In the genomic region with DNA sequence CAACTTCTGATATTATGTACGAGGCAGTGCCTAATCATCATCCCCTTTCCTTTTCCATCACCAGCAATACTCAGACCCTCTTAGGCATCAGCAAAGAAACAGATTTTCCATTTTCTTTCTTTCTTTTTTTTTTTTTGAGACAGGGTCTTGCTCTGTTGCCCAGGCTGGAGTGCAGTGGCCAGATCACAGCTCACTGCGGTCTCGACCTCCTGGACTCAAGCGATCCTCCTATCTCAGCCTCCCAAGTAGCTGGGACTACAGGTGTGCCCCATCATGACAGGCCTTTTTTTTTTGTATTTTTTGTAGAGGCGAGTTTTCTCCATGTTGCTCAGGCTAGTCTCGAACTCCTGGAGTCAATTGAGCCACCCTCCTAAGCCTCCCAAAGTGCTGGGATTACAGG, we compare ENCODE assay signal across 8 cellular contexts.
"Had no signal": no experiment of that assay in that cellular context is flagged by ENCODE, and none has a peak within 500 bp of the region (broad histone marks: within the 10 kb centered on the region; RNA-seq: fewer than 3 reads in every experiment).

No MANE protein-coding gene starts in this region.

- H3K4me1 ChIP-seq: HAP-1 had no signal

- H3K9me3 ChIP-seq: HAP-1 had no signal

- H2AFZ ChIP-seq: GM23248 had no signal

- H3K27ac ChIP-seq: GM23248 had no signal

- DNase-seq: GM23248, GOT3, H7, HFFc6 had no signal

- ATAC-seq: HCT116 had no signal

- H3K4me3 Mint-ChIP-seq: HFFc6, IgD-negative memory B cell had no signal

- H3K9ac ChIP-seq: GM23248 had no signal

- FAIRE-seq: HTR-8/SVneo had no signal

- H3K27me3 Mint-ChIP-seq: IgD-negative memory B cell had no signal

- H3K4me3 ChIP-seq: GM23248, HAP-1 had no signal

- H3K36me3 ChIP-seq: HAP-1 had no signal

- H3K27ac Mint-ChIP-seq: HFFc6, IgD-negative memory B cell had no signal

- H3K9me3 Mint-ChIP-seq: HFFc6, IgD-negative memory B cell had no signal
